ENCODE assay signal across 7 cellular contexts in genomic region chr1:206302054-206302453, GRCh38.
DNase-seq lines count a peak whose midpoint lies in the region; ATAC-seq and TF ChIP-seq lines count a peak whose summit lies in the region.
"Not testable (repeated sequence)": the region's sequence is repeated elsewhere in the genome, so short reads cannot be mapped to it uniquely, and the experiment has no call there.

No MANE protein-coding gene starts in this region.

- H2BK15ac ChIP-seq in IMR-90 (ENCODE audit: low read depth, low read length), result not testable (repeated sequence)

- in situ Hi-C loops in IMR-90 (cut with MboI; ENCODE audit: low sequenced_read_pairs), result not testable (repeated sequence)

- not testable (repeated sequence) for H2BK20ac ChIP-seq in IMR-90 (ENCODE audit: low read depth, low read length)

- dilution Hi-C loops in IMR-90 (cut with HindIII; ENCODE audit: low sequenced_read_pairs, unreplicated experiment), result not testable (repeated sequence)

- not testable (repeated sequence) for TF ChIP-seq POLR2A in IMR-90 (IDR thresholded peaks at IDR 0.05; ENCODE audit: low read depth, low read length)

- not testable (repeated sequence) for H3K9me1 ChIP-seq in IMR-90 (ENCODE audit: insufficient read depth, low read length)

- H2AK9ac ChIP-seq in IMR-90 (replicated peaks; ENCODE audit: low read depth, low read length, poor library complexity), result not testable (repeated sequence)

- H4K5ac ChIP-seq in IMR-90 (ENCODE audit: low read depth, low read length), result not testable (repeated sequence)

- not testable (repeated sequence) for H4K20me1 ChIP-seq in IMR-90 (ENCODE audit: insufficient read depth, low read length); fibroblast of lung (ENCODE audit: control insufficient read depth, extremely low read depth, insufficient read depth, low read length)

- not testable (repeated sequence) for H3K79me1 ChIP-seq in IMR-90 (ENCODE audit: low read depth in 1 of 2, low read length in 2 of 2)

- H3K14ac ChIP-seq in IMR-90 (replicated peaks; ENCODE audit: low read depth, low read length), result not testable (repeated sequence)

- not testable (repeated sequence) for H3K9me3 ChIP-seq in IMR-90 (ENCODE audit: control insufficient read depth, insufficient read depth, low read length); fibroblast of lung (ENCODE audit: control insufficient read depth, insufficient read depth, low read depth, low read length)

- ATAC-seq in IMR-90 (ENCODE audit: low read depth) (peak; percentile 72), SK-N-SH treated with all-trans-retinoic acid at 6 μM for 48 hours (peak; percentile 49)

- TF ChIP-seq CTCF in IMR-90 (conservative IDR thresholded peaks at IDR 0.05; ENCODE audit: low read depth, low read length); fibroblast of lung (conservative IDR thresholded peaks at IDR 0.05 in 1 of 2, IDR thresholded peaks at IDR 0.05 in 1 of 2; ENCODE audit: low read depth in 1 of 2, low read length in 2 of 2): not testable (repeated sequence)

- H3K4me3 ChIP-seq in IMR-90 (ENCODE audit: insufficient read depth, low read depth, low read length); fibroblast of lung (replicated peaks in 1 of 4; ENCODE audit: control extremely low read depth in 1 of 4, insufficient read depth in 1 of 4, low read depth in 3 of 4, low read length in 4 of 4): not testable (repeated sequence)

- H3K18ac ChIP-seq in IMR-90 (ENCODE audit: low read depth, low read length), result not testable (repeated sequence)

- H3K27me3 ChIP-seq in IMR-90 (ENCODE audit: control insufficient read depth, insufficient read depth, low read length); fibroblast of lung (ENCODE audit: control insufficient read depth, insufficient read depth, low read length): not testable (repeated sequence)

- POLR2A ChIA-PET in IMR-90 (lab: Charles Lee; ENCODE audit: unreplicated experiment), result not testable (repeated sequence)

- CTCF ChIA-PET in IMR-90 (lab: Yijun Ruan, JAX), result not testable (repeated sequence)

- BruUV-seq in IMR-90 (replicated peaks; lab: Mats Ljungman, UMichigan), result not testable (repeated sequence)

- not testable (repeated sequence) for H3K4me2 ChIP-seq in IMR-90 (ENCODE audit: low read depth, low read length); fibroblast of lung (ENCODE audit: extremely low read depth, insufficient read depth, low read length)

- not testable (repeated sequence) for H4K8ac ChIP-seq in IMR-90 (ENCODE audit: low read depth in 2 of 2, low read length in 2 of 2)

- intact Hi-C loops in IMR-90 (cut with micrococcal nuclease), result not testable (repeated sequence)

- H3K4me1 ChIP-seq in IMR-90 (ENCODE audit: control insufficient read depth, insufficient read depth, low read length); fibroblast of lung (ENCODE audit: control insufficient read depth, extremely low read depth, insufficient read depth, low read length): not testable (repeated sequence)

- DNase-seq in EL (peak; percentile 17), IMR-90 (peak; percentile 59), cerebellar cortex (ENCODE audit: low spot score) (peak; percentile 43), fibroblast of lung (ENCODE audit: low read depth in 2 of 2) (peak; percentile 0 to 9), glomerular visceral epithelial cell (ENCODE audit: extremely low spot score) (peak; percentile 5), renal cortical epithelial cell (ENCODE audit: low read depth) (peak; percentile 11)

- not testable (repeated sequence) for H2AK5ac ChIP-seq in IMR-90 (ENCODE audit: low read depth, low read length)

- not testable (repeated sequence) for H2BK120ac ChIP-seq in IMR-90 (ENCODE audit: low read depth, low read length)

- not testable (repeated sequence) for TF ChIP-seq RAD21 in IMR-90 (IDR thresholded peaks at IDR 0.05; ENCODE audit: low read length)

- not testable (repeated sequence) for H3K4ac ChIP-seq in IMR-90 (ENCODE audit: low read depth, low read length)

- not testable (repeated sequence) for H3K79me2 ChIP-seq in fibroblast of lung (ENCODE audit: control insufficient read depth, insufficient read depth, low read length)

- H4K91ac ChIP-seq in IMR-90 (ENCODE audit: insufficient read depth, low read depth, low read length), result not testable (repeated sequence)

- not testable (repeated sequence) for H3K36me3 ChIP-seq in IMR-90 (ENCODE audit: control insufficient read depth, insufficient read depth, low read length); fibroblast of lung (ENCODE audit: control insufficient read depth, insufficient read depth, low read length)

- not testable (repeated sequence) for H3K27ac ChIP-seq in IMR-90 (ENCODE audit: insufficient read depth, low read length); fibroblast of lung (ENCODE audit: insufficient read depth, low read length)

- H3K56ac ChIP-seq in IMR-90 (ENCODE audit: extremely low read depth, insufficient read depth, low read length), result not testable (repeated sequence)

- not testable (repeated sequence) for H2BK5ac ChIP-seq in IMR-90 (ENCODE audit: low read depth, low read length, poor library complexity, severe bottlenecking)

- WGBS in IMR-90 (ENCODE audit: extremely low coverage in 2 of 2, insufficient read length in 1 of 2), 2 experiments, result no CpG with 5 or more reads among the region's 1 CpG

- H3K9ac ChIP-seq in IMR-90 (ENCODE audit: low read depth, low read length); fibroblast of lung (ENCODE audit: insufficient read depth, low read length): not testable (repeated sequence)

- not testable (repeated sequence) for H2AFZ ChIP-seq in IMR-90 (replicated peaks; ENCODE audit: low read length, poor library complexity); fibroblast of lung (ENCODE audit: low read length)

- H3K23ac ChIP-seq in IMR-90 (ENCODE audit: low read depth, low read length), result not testable (repeated sequence)

TF ChIP-seq in IMR-90, 13 proteins besides CTCF, POLR2A, EP300 and RAD21:
- 0 out of 2 replicates have a peak, but pooled peaks have one; percentile 1 for TF ChIP-seq CEBPB (IDR thresholded peaks at IDR 0.05; ENCODE audit: low read depth, low read length)
TF ChIP-seq in IMR-90: peak in this region for 1; not testable (repeated sequence) for 12.

Comparison
In these comparisons a context has a peak if more than half of its experiments do, and no peak if none do; other contexts are left out.
1. DNase-seq: peak in every context shown above with its lines; median percentile 59 in IMR-90; 43 in cerebellar cortex; 17 in EL; 11 in renal cortical epithelial cell; 5 in glomerular visceral epithelial cell; 4 in fibroblast of lung.